ENCODE assay signal across 10 cellular contexts in the genomic region with DNA sequence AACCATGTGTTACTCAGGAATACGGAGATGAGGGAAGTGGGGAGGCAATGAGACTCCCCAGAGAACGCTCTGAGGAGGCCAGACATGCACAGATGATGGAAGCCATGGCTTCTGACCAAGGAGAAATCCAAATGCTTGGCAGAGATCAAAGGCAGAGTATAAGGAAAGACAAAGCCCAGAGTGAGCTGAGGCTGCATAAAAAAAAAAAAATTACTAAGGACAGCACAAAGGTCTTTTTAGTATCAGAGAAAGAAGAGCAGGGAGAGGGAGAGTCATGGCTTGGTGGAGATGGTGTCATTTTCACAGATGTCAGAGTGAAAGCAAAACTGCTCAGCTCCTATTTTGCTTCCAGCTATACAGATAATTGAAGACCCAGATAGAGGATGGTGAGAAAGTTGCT. TPM values are rescaled to one million over a fixed set of nuclear protein-coding genes. Genes with fewer than 3 reads are reported as not detected.
DNase-seq lines count a peak whose midpoint lies in the region; ATAC-seq and TF ChIP-seq lines count a peak whose summit lies in the region.
"Had no signal": no experiment of that assay in that cellular context is flagged by ENCODE, and none has a peak within 500 bp of the region (broad histone marks: within the 10 kb centered on the region; RNA-seq: fewer than 3 reads in every experiment).

No MANE protein-coding gene starts in this region.

- H3K9me3 ChIP-seq in gastroesophageal sphincter = no peaks in the 10 kb centered on the region

- WGBS in gastroesophageal sphincter (ENCODE audit: low coverage in 1 of 2), 2 donors = 32 to 53% methylated on average over 2 of the region's 2 CpGs

- ATAC-seq in GM18498 (IDR thresholded peaks at IDR 0.05; ENCODE audit: unreplicated experiment) (peak; percentile 74), GM21447 (IDR thresholded peaks at IDR 0.05; ENCODE audit: unreplicated experiment) (peak; percentile 84), HG03571 (IDR thresholded peaks at IDR 0.05; ENCODE audit: unreplicated experiment) (peak; percentile 62), gastroesophageal sphincter (no peak)

- no peak for TF ChIP-seq EP300 in gastroesophageal sphincter (IDR thresholded peaks at IDR 0.05)

- H3K4me3 ChIP-seq in gastroesophageal sphincter = no peak overlapping the region

- H3K27me3 ChIP-seq in gastroesophageal sphincter = no peaks in the 10 kb centered on the region

- no peaks in the 10 kb centered on the region for H3K36me3 ChIP-seq in gastroesophageal sphincter

- no peak for TF ChIP-seq POLR2A in gastroesophageal sphincter (IDR thresholded peaks at IDR 0.05)

- peak overlapping the region in 1 of 6 donors; percentile 13 for H3K27ac Mint-ChIP-seq in immature natural killer cell
- H3K27ac Mint-ChIP-seq: CD4-positive, CD25-positive, alpha-beta regulatory T cell had no signal

- no peak overlapping the region for H3K27ac ChIP-seq in gastroesophageal sphincter

- H3K4me1 Mint-ChIP-seq in immature natural killer cell = peaks cover 0 to 5% of the 10 kb centered on the region in 2 donors
- H3K4me1 Mint-ChIP-seq: CD4-positive, CD25-positive, alpha-beta regulatory T cell had no signal

- H3K4me1 ChIP-seq in gastroesophageal sphincter = peaks cover 0 to 7% (median 0%) of the 10 kb centered on the region in 3 donors

- no peaks in the 10 kb centered on the region for H3K9me3 Mint-ChIP-seq in immature natural killer cell
- H3K9me3 Mint-ChIP-seq: CD4-positive, CD25-positive, alpha-beta regulatory T cell had no signal

- DNase-seq in left kidney (ENCODE audit: low read depth, low spot score) (peak; percentile 48), NCI-H510A (lab: John Stamatoyannopoulos, UW) (no peak), NCI-H146 (lab: John Stamatoyannopoulos, UW) (no peak), immature natural killer cell (no peak)

- H3K27me3 Mint-ChIP-seq in immature natural killer cell (ENCODE audit: low read depth in 3 of 3) = peaks cover 3 to 13% (median 8%) of the 10 kb centered on the region in 3 donors

- H3K36me3 Mint-ChIP-seq in immature natural killer cell = no peaks in the 10 kb centered on the region
- H3K36me3 Mint-ChIP-seq: CD4-positive, CD25-positive, alpha-beta regulatory T cell had no signal

- TF ChIP-seq CTCF in gastroesophageal sphincter (IDR thresholded peaks at IDR 0.05) = no peak

- no peak overlapping the region for H3K4me3 Mint-ChIP-seq in immature natural killer cell
- H3K4me3 Mint-ChIP-seq: CD4-positive, CD25-positive, alpha-beta regulatory T cell had no signal

RNA-seq across cellular contexts. Expression of a gene that starts 8.1 kb away (rescaled TPM):
- 10 to 100 TPM in 2 of 4 donors, 1 to 10 TPM in 2; 3.7 to 22.0 (median 13.8) TPM for total RNA-seq in gastroesophageal sphincter
- 10 to 100 TPM in 1 of 3 donors, 1 to 10 TPM in 2; 1.5 to 13.3 (median 3.7) TPM for polyA plus RNA-seq in immature natural killer cell

RNA-seq across cellular contexts. Expression of a gene that starts 37.2 kb away (rescaled TPM):
- 100 to 1,000 TPM in 2 of 4 donors, 10 to 100 TPM in 2; 66.8 to 154 (median 87.5) TPM for total RNA-seq in gastroesophageal sphincter
- polyA plus RNA-seq in immature natural killer cell = 100 to 1,000 TPM; 638 to 995 (median 763) TPM

RNA-seq across cellular contexts. Expression of a gene that starts 54.7 kb away (rescaled TPM):
- not detected for total RNA-seq in gastroesophageal sphincter
- not detected for polyA plus RNA-seq in immature natural killer cell
- total RNA-seq: activated CD8-positive, alpha-beta memory T cell treated with anti-CD3 and anti-CD28 coated beads for 36 hours; CD4-positive, CD25-positive, alpha-beta regulatory T cell had no signal
- polyA plus RNA-seq: CD4-positive, CD25-positive, alpha-beta regulatory T cell had no signal
